ENCODE assay signal across 8 cellular contexts in genomic region chr2:127526940-127527804, GRCh38. TPM values are rescaled to one million over a fixed set of nuclear protein-coding genes. Genes with fewer than 3 reads are reported as not detected.
DNase-seq lines count a peak whose midpoint lies in the region; ATAC-seq and TF ChIP-seq lines count a peak whose summit lies in the region.

No MANE protein-coding gene starts in this region.

- H3K27ac ChIP-seq in C4-2B (peak overlapping the region; percentile 97), HUES6 (ENCODE audit: low read depth, low read length) (peak overlapping the region; percentile 92), sigmoid colon (peak overlapping the region; percentile 93 to 98 (median 95))

- no peak for TF ChIP-seq EP300 in sigmoid colon (IDR thresholded peaks at IDR 0.05)

- H3K27ac Mint-ChIP-seq in activated CD4-positive, alpha-beta memory T cell treated with anti-CD3 and anti-CD28 coated beads, Interleukin-2, amount 10 ng/mL, durations not matched to agents 7 days and 5 days = peak overlapping the region; percentile 92

- TF ChIP-seq POLR2A in sigmoid colon (IDR thresholded peaks at IDR 0.05) = no peak

- H3K27me3 ChIP-seq in HUES6 (ENCODE audit: control insufficient read depth, insufficient read depth, low read length) (no peaks in the 10 kb centered on the region), sigmoid colon (no peaks in the 10 kb centered on the region)

- 6 to 15% methylated on average over 16 of the region's 16 CpGs for WGBS in sigmoid colon, 2 donors

- H3K9ac ChIP-seq in HUES6 (ENCODE audit: low read length) = peak overlapping the region; percentile 96

- DNase-seq in activated CD4-positive, alpha-beta memory T cell treated with anti-CD3 and anti-CD28 coated beads, Interleukin-2, amount 10 ng/mL, durations not matched to agents 7 days and 5 days = no peak
- DNase-seq in Right ventricle myocardium superior (no peak), sigmoid colon (no peak), NCI-H1092 (lab: John Stamatoyannopoulos, UW) (no peak), HCEC 1CT (no peak)

- peak overlapping the region; percentile 86 for H3K4me3 Mint-ChIP-seq in activated CD4-positive, alpha-beta memory T cell treated with anti-CD3 and anti-CD28 coated beads, Interleukin-2, amount 10 ng/mL, durations not matched to agents 7 days and 5 days

- CTCF ChIA-PET in activated CD4-positive, alpha-beta memory T cell treated with anti-CD3 and anti-CD28 coated beads, Interleukin-2, amount 10 ng/mL, durations not matched to agents 7 days and 5 days (lab: Charles Lee) = interaction anchor here (0.6 to 1.5 kb wide), 8 partner anchors 13 to 373 kb away, joined by 3 to 9 read pairs (median 3); no protein-coding TSS in a partner anchor

- TF ChIP-seq CTCF in C4-2B (conservative IDR thresholded peaks at IDR 0.05) = peak; percentile 18; the same call in 1 of the 2 replicates
- no peak for TF ChIP-seq CTCF in sigmoid colon (IDR thresholded peaks at IDR 0.05)

- H3K4me1 ChIP-seq in HUES6 (ENCODE audit: control insufficient read depth, insufficient read depth, low read length) (peaks cover 15% of the 10 kb centered on the region), sigmoid colon (peaks cover 0 to 26% (median 21%) of the 10 kb centered on the region in 4 donors)

- H3K27me3 Mint-ChIP-seq in activated CD4-positive, alpha-beta memory T cell treated with anti-CD3 and anti-CD28 coated beads, Interleukin-2, amount 10 ng/mL, durations not matched to agents 7 days and 5 days = peaks cover 7% of the 10 kb centered on the region

- H3K36me3 Mint-ChIP-seq in activated CD4-positive, alpha-beta memory T cell treated with anti-CD3 and anti-CD28 coated beads, Interleukin-2, amount 10 ng/mL, durations not matched to agents 7 days and 5 days (ENCODE audit: low read depth) = peaks cover 17% of the 10 kb centered on the region

- ATAC-seq in GM19395 (IDR thresholded peaks at IDR 0.05; ENCODE audit: unreplicated experiment) (peak; percentile 26), Right ventricle myocardium superior (ENCODE audit: poor library complexity) (peak; percentile 5)

- peaks cover 9% of the 10 kb centered on the region for H3K9me3 ChIP-seq in HUES6 (ENCODE audit: control insufficient read depth, insufficient read depth, low read depth, low read length)
- no peaks in the 10 kb centered on the region for H3K9me3 ChIP-seq in sigmoid colon

- H3K4me3 ChIP-seq in HUES6 (ENCODE audit: low read depth, low read length) (peak overlapping the region; percentile 95), sigmoid colon (peak overlapping the region; percentile 89 to 99 (median 94))

- H3K4me1 Mint-ChIP-seq in activated CD4-positive, alpha-beta memory T cell treated with anti-CD3 and anti-CD28 coated beads, Interleukin-2, amount 10 ng/mL, durations not matched to agents 7 days and 5 days = peaks cover 29% of the 10 kb centered on the region

- intact Hi-C loops in Right ventricle myocardium superior (cut with DNase I) = no loop called here
- intact Hi-C loops in sigmoid colon (cut with DNase I) = loop anchor here (2.0 to 5.0 kb wide), 4 partner anchors 120 to 285 kb away; partner anchors contain the start of genes MAP3K2, SFT2D3 and WDR33

- peaks cover 5% of the 10 kb centered on the region for H3K9me3 Mint-ChIP-seq in activated CD4-positive, alpha-beta memory T cell treated with anti-CD3 and anti-CD28 coated beads, Interleukin-2, amount 10 ng/mL, durations not matched to agents 7 days and 5 days

- H3K36me3 ChIP-seq in HUES6 (ENCODE audit: control insufficient read depth, insufficient read depth, low read length) (peaks cover 18% of the 10 kb centered on the region), sigmoid colon (peaks cover 0 to 15% (median 0%) of the 10 kb centered on the region in 4 donors)

- POLR2A ChIA-PET in activated CD4-positive, alpha-beta memory T cell treated with anti-CD3 and anti-CD28 coated beads, Interleukin-2, amount 10 ng/mL, durations not matched to agents 7 days and 5 days (lab: Charles Lee) = interaction anchor here (0.7 to 2.3 kb wide), 23 partner anchors 10 to 563 kb away, joined by 3 to 29 read pairs (median 6); partner anchors contain the start of genes ERCC3, SAP130, SFT2D3 and UGGT1

RNA-seq across cellular contexts. Expression of gene IWS1, which starts 0.9 kb away (rescaled TPM):
- total RNA-seq in activated CD4-positive, alpha-beta memory T cell treated with anti-CD3 and anti-CD28 coated beads, Interleukin-2, amount 10 ng/mL, durations not matched to agents 7 days and 5 days = 10 to 100 TPM; 40.8 to 43.3 TPM
- total RNA-seq in Right ventricle myocardium superior = 57.7 TPM
- total RNA-seq in sigmoid colon = 10 to 100 TPM; 28.1 to 47.9 (median 30.7) TPM
- polyA plus RNA-seq in sigmoid colon = 10 to 100 TPM; 28.8 to 32.6 (median 31.2) TPM

RNA-seq across cellular contexts. Expression of gene MYO7B, which starts 8.3 kb away (rescaled TPM):
- total RNA-seq in activated CD4-positive, alpha-beta memory T cell treated with anti-CD3 and anti-CD28 coated beads, Interleukin-2, amount 10 ng/mL, durations not matched to agents 7 days and 5 days = under 1 TPM; 0.13 to 0.18 TPM
- total RNA-seq in Right ventricle myocardium superior = 0.32 TPM
- total RNA-seq in sigmoid colon = 1 to 10 TPM in 2 of 4 donors, under 1 TPM in 1, not detected in 1; 0.54 to 3.0 (median 1.4) TPM
- polyA plus RNA-seq in sigmoid colon = 100 to 1,000 TPM in 1 of 3 donors, 10 to 100 TPM in 2; 57.6 to 128 (median 67.9) TPM
